Comparison of ENCODE assay signal across 8 cellular contexts in the genomic region with DNA sequence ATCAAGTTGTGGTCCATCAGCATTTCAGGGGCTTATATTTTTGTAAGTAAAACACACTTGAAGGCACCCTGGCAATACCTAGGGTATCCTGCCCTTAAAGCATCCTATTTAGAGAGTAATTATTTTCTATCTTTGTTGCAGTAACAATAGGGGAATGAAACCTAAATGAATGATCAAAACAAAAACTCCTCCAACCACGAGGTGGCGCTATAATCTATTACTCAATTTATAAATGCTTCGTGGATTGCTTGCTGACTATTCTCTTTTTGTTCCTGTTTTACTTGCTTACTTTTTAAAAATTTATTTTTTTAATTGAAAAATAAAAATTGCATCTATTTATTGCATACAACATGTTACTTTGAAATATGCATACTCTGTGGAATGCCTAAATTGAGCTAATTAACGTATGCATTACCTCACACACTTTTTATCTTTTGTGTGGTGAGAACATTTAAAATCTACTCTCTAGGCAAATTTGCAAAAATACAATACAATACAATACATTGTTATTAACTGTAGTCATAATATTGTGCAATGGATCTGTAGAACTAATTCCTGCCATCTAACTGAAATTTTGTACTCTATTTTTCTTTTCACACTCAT.
DNase-seq lines count a peak whose midpoint lies in the region; FAIRE-seq and TF ChIP-seq lines count a peak whose summit lies in the region.

No MANE protein-coding gene starts in this region.

- H3K9me3 ChIP-seq in Karpas-422 (ENCODE audit: low read length) = no peaks in the 10 kb centered on the region
- no peaks in the 10 kb centered on the region for H3K9me3 ChIP-seq in testis
- H3K9me3 ChIP-seq in CD4-positive, alpha-beta memory T cell (ENCODE audit: control insufficient read depth in 1 of 2, low read length in 2 of 2) = no peaks in the 10 kb centered on the region

- no peaks in the 10 kb centered on the region for H3K79me2 ChIP-seq in Karpas-422 (ENCODE audit: low read length)

- no peaks in the 10 kb centered on the region for H3K27me3 Mint-ChIP-seq in activated CD4-positive, alpha-beta T cell treated with anti-CD3 and anti-CD28 coated beads, Interleukin-2, amount 10 ng/mL, durations not matched to agents 7 days and 5 days
- H3K27me3 Mint-ChIP-seq in CD4-positive, alpha-beta memory T cell = no peaks in the 10 kb centered on the region

- H3K36me3 Mint-ChIP-seq in activated CD4-positive, alpha-beta T cell treated with anti-CD3 and anti-CD28 coated beads, Interleukin-2, amount 10 ng/mL, durations not matched to agents 7 days and 5 days (ENCODE audit: low read depth) = no peaks in the 10 kb centered on the region
- no peaks in the 10 kb centered on the region for H3K36me3 Mint-ChIP-seq in CD4-positive, alpha-beta memory T cell

- no peaks in the 10 kb centered on the region for H3K27me3 ChIP-seq in Karpas-422 (ENCODE audit: low read length)
- H3K27me3 ChIP-seq in testis = no peaks in the 10 kb centered on the region
- no peaks in the 10 kb centered on the region for H3K27me3 ChIP-seq in CD4-positive, alpha-beta memory T cell (ENCODE audit: insufficient read depth, low read length)

- WGBS in testis, 2 donors = 25 to 26% methylated on average over 4 of the region's 4 CpGs

- CTCF ChIA-PET in activated CD4-positive, alpha-beta T cell treated with anti-CD3 and anti-CD28 coated beads, Interleukin-2, amount 10 ng/mL, durations not matched to agents 7 days and 5 days (lab: Charles Lee) = no interaction called here
- CTCF ChIA-PET in CD4-positive, alpha-beta memory T cell (lab: Charles Lee; ENCODE audit: partially characterized antibody) = interaction anchor here (1.7 kb wide), 1 partner anchor 10 kb away, joined by 3 read pairs; no protein-coding TSS in a partner anchor

- H3K9ac ChIP-seq in Karpas-422 (ENCODE audit: low read length) = no peak overlapping the region

- FAIRE-seq in GM12891 (lab: Jason Lieb, UNC) = no peak

- H3K9me3 Mint-ChIP-seq in activated CD4-positive, alpha-beta T cell treated with anti-CD3 and anti-CD28 coated beads, Interleukin-2, amount 10 ng/mL, durations not matched to agents 7 days and 5 days = no peaks in the 10 kb centered on the region
- no peaks in the 10 kb centered on the region for H3K9me3 Mint-ChIP-seq in CD4-positive, alpha-beta memory T cell

- TF ChIP-seq CTCF in testis (IDR thresholded peaks at IDR 0.05) = peak; percentile 61 to 92 (median 72)

- H3K9me2 ChIP-seq in Karpas-422 (replicated peaks; ENCODE audit: insufficient read depth, low read length) = no peaks in the 10 kb centered on the region

- H4K20me1 ChIP-seq in Karpas-422 (ENCODE audit: insufficient read depth, low read depth, low read length) = no peaks in the 10 kb centered on the region

- POLR2A ChIA-PET in activated CD4-positive, alpha-beta T cell treated with anti-CD3 and anti-CD28 coated beads, Interleukin-2, amount 10 ng/mL, durations not matched to agents 7 days and 5 days (lab: Charles Lee) = no interaction called here
- POLR2A ChIA-PET in CD4-positive, alpha-beta memory T cell (lab: Charles Lee; ENCODE audit: partially characterized antibody) = no interaction called here

- peak; percentile 33 for DNase-seq in activated CD4-positive, alpha-beta T cell treated with anti-CD3 and anti-CD28 coated beads, Interleukin-2, amount 10 ng/mL, durations not matched to agents 7 days and 5 days
- no peak for DNase-seq in activated CD4-positive, alpha-beta T cell treated with anti-CD3 and anti-CD28 coated beads for 4 hours
- DNase-seq in Karpas-422 (peak; percentile 75), SKM-1 treated with dmso at 0.1 percent for 144 hours (lab: John Stamatoyannopoulos, UW; ENCODE audit: unreplicated experiment) (peak; percentile 33), head of caudate nucleus (peak in 27 of 42 donors; percentile 9 to 86 (median 53)), testis (peak; percentile 80), GM12891 (ENCODE audit: insufficient read length, low spot score) (no peak)
- no peak for DNase-seq in CD4-positive, alpha-beta memory T cell

- no peak for TF ChIP-seq POLR2A in testis (IDR thresholded peaks at IDR 0.05)
- no peak for TF ChIP-seq POLR2A in GM12891 (IDR thresholded peaks at IDR 0.05; ENCODE audit: low read depth, low read length)

- H3K4me3 ChIP-seq in Karpas-422 (ENCODE audit: low read length) (no peak overlapping the region), testis (no peak overlapping the region)
- no peak overlapping the region for H3K4me3 ChIP-seq in CD4-positive, alpha-beta memory T cell (ENCODE audit: low read length in 2 of 2)

- H3K4me1 ChIP-seq in Karpas-422 (ENCODE audit: low read length) (no peaks in the 10 kb centered on the region), testis (no peaks in the 10 kb centered on the region)
- no peaks in the 10 kb centered on the region for H3K4me1 ChIP-seq in CD4-positive, alpha-beta memory T cell (ENCODE audit: insufficient read depth, low read length)

- no peaks in the 10 kb centered on the region for H3K36me3 ChIP-seq in Karpas-422 (ENCODE audit: insufficient read depth, low read length)
- no peaks in the 10 kb centered on the region for H3K36me3 ChIP-seq in testis (ENCODE audit: low read depth, missing control alignments)
- H3K36me3 ChIP-seq in CD4-positive, alpha-beta memory T cell (ENCODE audit: insufficient read depth, low read length) = no peaks in the 10 kb centered on the region

- intact Hi-C loops in head of caudate nucleus (cut with DNase I) = loop anchor here (5.0 kb wide), 1 partner anchor 140 kb away; no protein-coding TSS in a partner anchor
- intact Hi-C loops in testis (cut with DNase I; ENCODE audit: low total_unique reads) = loop anchor here (10.0 kb wide), 2 partner anchors 127 to 177 kb away; no protein-coding TSS in a partner anchor
- intact Hi-C loops in CD4-positive, alpha-beta memory T cell (cut with micrococcal nuclease) = no loop called here

- H3K27ac Mint-ChIP-seq in activated CD4-positive, alpha-beta T cell treated with anti-CD3 and anti-CD28 coated beads, Interleukin-2, amount 10 ng/mL, durations not matched to agents 7 days and 5 days = no peak overlapping the region
- H3K27ac Mint-ChIP-seq in CD4-positive, alpha-beta memory T cell = no peak overlapping the region

- H3K4me3 Mint-ChIP-seq in activated CD4-positive, alpha-beta T cell treated with anti-CD3 and anti-CD28 coated beads, Interleukin-2, amount 10 ng/mL, durations not matched to agents 7 days and 5 days = no peak overlapping the region
- H3K4me3 Mint-ChIP-seq in CD4-positive, alpha-beta memory T cell = no peak overlapping the region

- H3K27ac ChIP-seq in Karpas-422 (ENCODE audit: low read length) = no peak overlapping the region
- no peak overlapping the region for H3K27ac ChIP-seq in testis
- H3K27ac ChIP-seq in CD4-positive, alpha-beta memory T cell (ENCODE audit: low read depth, low read length) = no peak overlapping the region

- H2AFZ ChIP-seq in Karpas-422 (ENCODE audit: low read length) = no peak overlapping the region

- H3K4me2 ChIP-seq in Karpas-422 (ENCODE audit: low read depth, low read length, poor library complexity, severe bottlenecking) = no peak overlapping the region

- no peaks in the 10 kb centered on the region for H3K4me1 Mint-ChIP-seq in activated CD4-positive, alpha-beta T cell treated with anti-CD3 and anti-CD28 coated beads, Interleukin-2, amount 10 ng/mL, durations not matched to agents 7 days and 5 days
- no peaks in the 10 kb centered on the region for H3K4me1 Mint-ChIP-seq in CD4-positive, alpha-beta memory T cell

TF ChIP-seq in GM12891, 5 proteins besides CTCF, POLR2A, EP300 and RAD21:
- TF ChIP-seq SPI1 (IDR thresholded peaks at IDR 0.05; ENCODE audit: low read depth, low read length) (no peak), TAF1 (IDR thresholded peaks at IDR 0.05; ENCODE audit: low read depth, low read length) (no peak), PAX5 (IDR thresholded peaks at IDR 0.05; ENCODE audit: insufficient read depth, low read length, severe bottlenecking) (no peak), POLR2AphosphoS5 (IDR thresholded peaks at IDR 0.05; ENCODE audit: low read depth, low read length) (no peak), POU2F2 (IDR thresholded peaks at IDR 0.05; ENCODE audit: low read depth, low read length) (no peak)
TF ChIP-seq in GM12891: peak in this region for 0.

Comparison
In these comparisons a context has a peak if more than half of its experiments do, and no peak if none do; other contexts are left out.
1. DNase-seq: peak in activated CD4-positive, alpha-beta T cell treated with anti-CD3 and anti-CD28 coated beads, Interleukin-2, amount 10 ng/mL, durations not matched to agents 7 days and 5 days (single experiment), Karpas-422 (single experiment), SKM-1 treated with dmso at 0.1 percent for 144 hours (single experiment), head of caudate nucleus (27 of 42) and testis (single experiment); none in activated CD4-positive, alpha-beta T cell treated with anti-CD3 and anti-CD28 coated beads for 4 hours (0 of 2), CD4-positive, alpha-beta memory T cell (0 of 5) and GM12891 (single experiment).